In genomic region chr3:47291754-47292420, GRCh38 we compare ENCODE assay signal across 1 cellular context.
A peak's percentile ranks its signal among the peaks of the same experiment; 100 is the strongest.
TF ChIP-seq lines count a peak whose summit lies in the region.

No MANE protein-coding gene starts in this region.

TF ChIP-seq in GM12878, 131 proteins besides CTCF, POLR2A, EP300 and RAD21:
- TF ChIP-seq ZBTB40 (IDR thresholded peaks at IDR 0.05; ENCODE audit: borderline replicate concordance) (peak; percentile 62; the same call in 1 of the 2 replicates), CHD2 (IDR thresholded peaks at IDR 0.05; ENCODE audit: borderline replicate concordance, low read depth, low read length) (peak; percentile 22; the same call in 1 of the 2 replicates), ZNF687 (IDR thresholded peaks at IDR 0.05) (peak; percentile 95), RAD51 (IDR thresholded peaks at IDR 0.05) (peak; percentile 63), SKIL (IDR thresholded peaks at IDR 0.05; ENCODE audit: low read depth, poor library complexity, severe bottlenecking) (peak; percentile 23), RELB (IDR thresholded peaks at IDR 0.05; ENCODE audit: low read depth) (peak; percentile 59; the same call in 1 of the 2 replicates), SMARCA5 (IDR thresholded peaks at IDR 0.05) (0 out of 2 replicates have a peak, but pooled peaks have one; percentile 34), NR2C1 (IDR thresholded peaks at IDR 0.05) (peak; percentile 88), HDGF (IDR thresholded peaks at IDR 0.05) (0 out of 2 replicates have a peak, but pooled peaks have one; percentile 41), SIX5 (IDR thresholded peaks at IDR 0.05; ENCODE audit: low read depth, low read length, severe bottlenecking) (peak; percentile 12), NR2F1 (conservative IDR thresholded peaks at IDR 0.05) (peak; percentile 86), SMAD1 (IDR thresholded peaks at IDR 0.05; ENCODE audit: low read depth, partially characterized antibody) (peak; percentile 11), MXI1 (IDR thresholded peaks at IDR 0.05; ENCODE audit: low read depth, low read length) (peak; percentile 32; the same call in 1 of the 2 replicates), MEF2A (IDR thresholded peaks at IDR 0.05; ENCODE audit: insufficient read depth, low read depth, low read length) (peak; percentile 51; the same call in 1 of the 2 replicates), IKZF2 (IDR thresholded peaks at IDR 0.05) (peak; percentile 21 to 50; a peak in 2 of 4 replicates), IKZF1 (conservative IDR thresholded peaks at IDR 0.05) (peak; percentile 54), PAX5 (IDR thresholded peaks at IDR 0.05; ENCODE audit: borderline replicate concordance, low read depth, low read length) (peak; percentile 48; the same call in 1 of the 2 replicates), TBL1XR1 (IDR thresholded peaks at IDR 0.05; ENCODE audit: low read depth, low read length) (0 out of 2 replicates have a peak, but pooled peaks have one; percentile 22), GABPA (IDR thresholded peaks at IDR 0.05; ENCODE audit: low read depth) (peak; percentile 55; the same call in 1 of the 2 replicates), BHLHE40 (IDR thresholded peaks at IDR 0.05; ENCODE audit: borderline replicate concordance in 1 of 2, low read depth in 2 of 2, low read length in 1 of 2) (peak in 1 of 2 experiments; percentile 61; a peak in 1 of 4 replicates), GATAD2B (conservative IDR thresholded peaks at IDR 0.05; ENCODE audit: low read depth) (peak; percentile 47; the same call in 1 of the 2 replicates), DPF2 (IDR thresholded peaks at IDR 0.05) (peak; percentile 52; the same call in 1 of the 2 replicates), ELK1 (IDR thresholded peaks at IDR 0.05; ENCODE audit: low read depth, low read length) (peak; percentile 67; the same call in 1 of the 2 replicates), ZNF217 (IDR thresholded peaks at IDR 0.05) (0 out of 2 replicates have a peak, but pooled peaks have one; percentile 9), ATF7 (IDR thresholded peaks at IDR 0.05; ENCODE audit: low read depth) (0 out of 2 replicates have a peak, but pooled peaks have one; percentile 10), PAX8 (IDR thresholded peaks at IDR 0.05) (peak; percentile 74; the same call in 1 of the 2 replicates), MTA2 (IDR thresholded peaks at IDR 0.05; ENCODE audit: low read depth) (peak; percentile 46; the same call in 1 of the 2 replicates), NBN (IDR thresholded peaks at IDR 0.05) (peak; percentile 49; the same call in 1 of the 2 replicates), MEF2B (IDR thresholded peaks at IDR 0.05; ENCODE audit: partially characterized antibody, poor library complexity, severe bottlenecking) (peak; percentile 69)
TF ChIP-seq in GM12878: peak in this region for 29; not testable (repeated sequence) for 102.
